ENCODE assay signal across 8 cellular contexts in genomic region chr5:131795879-131796792, GRCh38. TPM values are rescaled to one million over a fixed set of nuclear protein-coding genes. Genes with fewer than 3 reads are reported as not detected.
DNase-seq lines count a peak whose midpoint lies in the region; ATAC-seq, FAIRE-seq and TF ChIP-seq lines count a peak whose summit lies in the region.

No MANE protein-coding gene starts in this region.

- intact Hi-C loops in left cardiac atrium (cut with DNase I) = loop anchor here in 1 of 2 donors (2.0 kb wide), 1 partner anchor 161 kb away; the partner anchor contains the start of gene RAPGEF6
- intact Hi-C loops in posterior cingulate gyrus (cut with DNase I) = loop anchor here (1.0 to 5.0 kb wide), 3 partner anchors 161 to 211 kb away; partner anchors contain the start of gene RAPGEF6

- peak overlapping the region; percentile 89 for H3K4me3 ChIP-seq in AG10803 (ENCODE audit: low read length)

- no peak for FAIRE-seq in RCC 7860 (lab: Jason Lieb, UNC)

- TF ChIP-seq CTCF in AG10803 (conservative IDR thresholded peaks at IDR 0.05; ENCODE audit: low read length) = no peak

- peak; percentile 70 for DNase-seq in AG10803 (ENCODE audit: low read depth)
- DNase-seq in RCC 7860 (ENCODE audit: low spot score) = peak; percentile 9
- peak; percentile 37 for DNase-seq in amniotic epithelial cell (ENCODE audit: low read depth)
- peak; percentile 83 for DNase-seq in left cardiac atrium
- DNase-seq in posterior cingulate gyrus = peak; percentile 47 to 92 (median 61)

- peak; percentile 7 for ATAC-seq in GM18870 (IDR thresholded peaks at IDR 0.05; ENCODE audit: unreplicated experiment)
- peak; percentile 4 for ATAC-seq in HG03103 (IDR thresholded peaks at IDR 0.05; ENCODE audit: low read depth, unreplicated experiment)
- peak; percentile 80 for ATAC-seq in left cardiac atrium
- ATAC-seq in HG03378 (IDR thresholded peaks at IDR 0.05; ENCODE audit: unreplicated experiment) = no peak

RNA-seq across cellular contexts. Expression of gene FNIP1, which starts 0.7 kb away (rescaled TPM):
- total RNA-seq in left cardiac atrium = 10 to 100 TPM; 23.5 to 24.2 TPM

Comparison
In these comparisons a context has a peak if more than half of its experiments do, and no peak if none do; other contexts are left out.
1. DNase-seq: peak in every context shown above with its lines; median percentile 83 in left cardiac atrium; 70 in AG10803; 61 in posterior cingulate gyrus; 37 in amniotic epithelial cell; 9 in RCC 7860.